In the genomic region with DNA sequence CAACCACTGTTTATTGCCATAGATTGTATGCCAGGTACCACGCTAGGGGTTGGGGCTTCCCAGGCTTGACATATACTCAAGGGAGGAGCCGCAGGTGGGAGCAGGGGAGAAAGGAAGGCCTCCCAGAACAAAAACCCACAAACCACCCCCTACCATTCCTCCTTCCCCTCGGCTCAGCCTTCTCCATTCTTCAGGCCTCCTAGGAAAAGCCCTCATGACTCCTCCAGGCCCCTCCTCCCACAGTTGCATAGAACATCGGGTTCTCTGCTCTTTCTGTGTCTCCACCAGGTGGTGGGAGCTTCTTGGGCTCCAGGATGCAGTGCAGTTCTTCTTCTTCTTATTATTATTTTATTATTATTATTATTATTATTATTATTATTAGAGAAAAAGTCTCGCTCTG, we compare ENCODE assay signal across 1 cellular context.
A peak's percentile ranks its signal among the peaks of the same experiment; 100 is the strongest.
TF ChIP-seq lines count a peak whose summit lies in the region.

No MANE protein-coding gene starts in this region.

TF ChIP-seq in HEK293, 187 proteins besides CTCF, POLR2A, EP300 and RAD21:
- TF ChIP-seq ZFP3 (tag by site-specific recombination; IDR thresholded peaks at IDR 0.05; ENCODE audit: low read depth), result no peak
- TF ChIP-seq, protein P1, sequence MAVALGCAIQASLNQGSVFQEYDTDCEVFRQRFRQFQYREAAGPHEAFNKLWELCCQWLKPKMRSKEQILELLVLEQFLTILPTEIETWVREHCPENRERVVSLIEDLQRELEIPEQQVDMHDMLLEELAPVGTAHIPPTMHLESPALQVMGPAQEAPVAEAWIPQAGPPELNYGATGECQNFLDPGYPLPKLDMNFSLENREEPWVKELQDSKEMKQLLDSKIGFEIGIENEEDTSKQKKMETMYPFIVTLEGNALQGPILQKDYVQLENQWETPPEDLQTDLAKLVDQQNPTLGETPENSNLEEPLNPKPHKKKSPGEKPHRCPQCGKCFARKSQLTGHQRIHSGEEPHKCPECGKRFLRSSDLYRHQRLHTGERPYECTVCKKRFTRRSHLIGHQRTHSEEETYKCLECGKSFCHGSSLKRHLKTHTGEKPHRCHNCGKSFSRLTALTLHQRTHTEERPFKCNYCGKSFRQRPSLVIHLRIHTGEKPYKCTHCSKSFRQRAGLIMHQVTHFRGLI (tag by site-specific recombination; IDR thresholded peaks at IDR 0.05), result no peak
- TF ChIP-seq SCRT2 (tag by site-specific recombination; IDR thresholded peaks at IDR 0.05), result 0 out of 2 replicates have a peak, but pooled peaks have one; percentile 24
- TF ChIP-seq ZNF529 (tag by site-specific recombination; IDR thresholded peaks at IDR 0.05; ENCODE audit: insufficient replicate concordance), result no peak
- TF ChIP-seq ZNF473 (tag by site-specific recombination; IDR thresholded peaks at IDR 0.05), result no peak
- TF ChIP-seq, protein P2, sequence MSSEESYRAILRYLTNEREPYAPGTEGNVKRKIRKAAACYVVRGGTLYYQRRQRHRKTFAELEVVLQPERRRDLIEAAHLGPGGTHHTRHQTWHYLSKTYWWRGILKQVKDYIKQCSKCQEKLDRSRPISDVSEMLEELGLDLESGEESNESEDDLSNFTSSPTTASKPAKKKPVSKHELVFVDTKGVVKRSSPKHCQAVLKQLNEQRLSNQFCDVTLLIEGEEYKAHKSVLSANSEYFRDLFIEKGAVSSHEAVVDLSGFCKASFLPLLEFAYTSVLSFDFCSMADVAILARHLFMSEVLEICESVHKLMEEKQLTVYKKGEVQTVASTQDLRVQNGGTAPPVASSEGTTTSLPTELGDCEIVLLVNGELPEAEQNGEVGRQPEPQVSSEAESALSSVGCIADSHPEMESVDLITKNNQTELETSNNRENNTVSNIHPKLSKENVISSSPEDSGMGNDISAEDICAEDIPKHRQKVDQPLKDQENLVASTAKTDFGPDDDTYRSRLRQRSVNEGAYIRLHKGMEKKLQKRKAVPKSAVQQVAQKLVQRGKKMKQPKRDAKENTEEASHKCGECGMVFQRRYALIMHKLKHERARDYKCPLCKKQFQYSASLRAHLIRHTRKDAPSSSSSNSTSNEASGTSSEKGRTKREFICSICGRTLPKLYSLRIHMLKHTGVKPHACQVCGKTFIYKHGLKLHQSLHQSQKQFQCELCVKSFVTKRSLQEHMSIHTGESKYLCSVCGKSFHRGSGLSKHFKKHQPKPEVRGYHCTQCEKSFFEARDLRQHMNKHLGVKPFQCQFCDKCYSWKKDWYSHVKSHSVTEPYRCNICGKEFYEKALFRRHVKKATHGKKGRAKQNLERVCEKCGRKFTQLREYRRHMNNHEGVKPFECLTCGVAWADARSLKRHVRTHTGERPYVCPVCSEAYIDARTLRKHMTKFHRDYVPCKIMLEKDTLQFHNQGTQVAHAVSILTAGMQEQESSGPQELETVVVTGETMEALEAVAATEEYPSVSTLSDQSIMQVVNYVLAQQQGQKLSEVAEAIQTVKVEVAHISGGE (tag by site-specific recombination; conservative IDR thresholded peaks at IDR 0.05; ENCODE audit: low read depth), result no peak
- no peak for TF ChIP-seq ZSCAN30 (tag by site-specific recombination; IDR thresholded peaks at IDR 0.05)
